ENCODE assay signal across 9 cellular contexts in the genomic region with DNA sequence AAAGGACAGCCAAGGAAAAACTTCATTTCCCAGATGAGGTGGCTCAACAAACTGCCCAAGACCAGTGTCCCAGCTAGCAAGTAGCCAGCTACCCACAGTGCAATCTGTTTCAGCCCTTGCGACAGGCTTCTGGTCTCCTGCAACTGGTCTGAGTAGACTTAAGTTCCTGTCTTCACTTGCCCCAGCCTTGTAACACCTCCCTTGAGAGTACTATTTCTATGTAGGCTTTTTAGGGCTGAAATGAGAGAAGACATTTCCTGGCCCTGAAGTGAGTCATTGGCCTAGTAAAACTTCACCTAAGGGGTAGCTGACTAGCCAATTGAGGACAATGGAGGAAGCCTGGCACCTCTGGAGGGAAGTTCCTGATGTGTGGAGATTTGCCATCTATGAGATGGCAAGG.
A peak's percentile ranks its signal among the peaks of the same experiment; 100 is the strongest.
DNase-seq lines count a peak whose midpoint lies in the region; ATAC-seq and TF ChIP-seq lines count a peak whose summit lies in the region.
"Had no signal": no experiment of that assay in that cellular context is flagged by ENCODE, and none has a peak within 500 bp of the region (broad histone marks: within the 10 kb centered on the region; RNA-seq: fewer than 3 reads in every experiment).

No MANE protein-coding gene starts in this region.

- H3K9me3 ChIP-seq in BLaER1 treated with 17β-estradiol and CSF1 and Interleukin-3, amounts not matched to agents 10 nM and 100 nM (replicated peaks in 1 of 11), result peaks cover 10 to 53% (median 30%) of the 10 kb centered on the region in 11 experiments; a peak in 17 of 22 replicates
- H3K9me3 ChIP-seq in esophagus squamous epithelium, result no peaks in the 10 kb centered on the region

- peaks cover 12 to 42% (median 36%) of the 10 kb centered on the region in 10 experiments for H3K4me1 ChIP-seq in BLaER1 treated with 17β-estradiol and CSF1 and Interleukin-3, amounts not matched to agents 10 nM and 100 nM
- peaks cover 15 to 54% (median 16%) of the 10 kb centered on the region in 3 donors for H3K4me1 ChIP-seq in esophagus squamous epithelium

- no peak for TF ChIP-seq POLR2A in esophagus squamous epithelium (IDR thresholded peaks at IDR 0.05)

- peak overlapping the region; percentile 12 to 74 (median 65); a peak in 21 of 22 replicates for H3K4me2 ChIP-seq in BLaER1 treated with 17β-estradiol and CSF1 and Interleukin-3, amounts not matched to agents 10 nM and 100 nM

- no peak for TF ChIP-seq CTCF in esophagus squamous epithelium (IDR thresholded peaks at IDR 0.05)

- peaks cover 0 to 6% (median 0%) of the 10 kb centered on the region in 11 experiments; a peak in 4 of 22 replicates for H3K36me3 ChIP-seq in BLaER1 treated with 17β-estradiol and CSF1 and Interleukin-3, amounts not matched to agents 10 nM and 100 nM
- H3K36me3 ChIP-seq in esophagus squamous epithelium, result peaks cover 0 to 2% (median 0%) of the 10 kb centered on the region in 3 donors

- H4K20me1 ChIP-seq in BLaER1 treated with 17β-estradiol and CSF1 and Interleukin-3, amounts not matched to agents 10 nM and 100 nM, result no peaks in the 10 kb centered on the region

- intact Hi-C loops in esophagus squamous epithelium (cut with DNase I), result no loop called here

- no peak overlapping the region for H3K4me3 ChIP-seq in BLaER1 treated with 17β-estradiol and CSF1 and Interleukin-3, amounts not matched to agents 10 nM and 100 nM
- no peak overlapping the region for H3K4me3 ChIP-seq in esophagus squamous epithelium

- H3K27ac ChIP-seq in BLaER1 treated with 17β-estradiol and CSF1 and Interleukin-3, amounts not matched to agents 10 nM and 100 nM, result peak overlapping the region in 8 of 11 experiments; percentile 9 to 76 (median 64); a peak in 14 of 22 replicates
- peak overlapping the region; percentile 38 to 49 (median 45) for H3K27ac ChIP-seq in esophagus squamous epithelium

- peak overlapping the region in 5 of 11 experiments; percentile 11 to 48 (median 25); a peak in 5 of 22 replicates for H3K9ac ChIP-seq in BLaER1 treated with 17β-estradiol and CSF1 and Interleukin-3, amounts not matched to agents 10 nM and 100 nM

- no peaks in the 10 kb centered on the region for H3K27me3 ChIP-seq in BLaER1 treated with 17β-estradiol and CSF1 and Interleukin-3, amounts not matched to agents 10 nM and 100 nM
- peaks cover 0 to 58% (median 0%) of the 10 kb centered on the region in 4 donors for H3K27me3 ChIP-seq in esophagus squamous epithelium

- 50% methylated on average over 1 of the region's 1 CpG; no CpG with 5 or more reads in 1 of the 2 donors for WGBS in esophagus squamous epithelium, 2 donors

- DNase-seq in esophagus squamous epithelium (lab: John Stamatoyannopoulos, UW) (no peak), mucosa of gallbladder (ENCODE audit: low spot score) (no peak), dedifferentiated amniotic fluid mesenchymal stem cell (ENCODE audit: extremely low spot score) (no peak)
- DNase-seq: DMS53 had no signal

- ATAC-seq in GM21423 (IDR thresholded peaks at IDR 0.05; ENCODE audit: unreplicated experiment) (peak; percentile 93), HG03558 (IDR thresholded peaks at IDR 0.05; ENCODE audit: extremely low read depth, unreplicated experiment) (peak; percentile 81), GM21515 (IDR thresholded peaks at IDR 0.05; ENCODE audit: unreplicated experiment) (no peak), GM21717 (IDR thresholded peaks at IDR 0.05; ENCODE audit: unreplicated experiment) (no peak)

Comparison
In these comparisons a context has a peak if more than half of its experiments do, and no peak if none do; other contexts are left out.
1. ATAC-seq: peak in GM21423 (single experiment) and HG03558 (single experiment); none in GM21515 (single experiment) and GM21717 (single experiment).